In genomic region chr20:31707994-31708744, GRCh38 we compare ENCODE assay signal across 9 cellular contexts. TPM values are rescaled to one million over a fixed set of nuclear protein-coding genes. Genes with fewer than 3 reads are reported as not detected.
DNase-seq lines count a peak whose midpoint lies in the region; ATAC-seq lines count a peak whose summit lies in the region.
"Had no signal": no experiment of that assay in that cellular context is flagged by ENCODE, and none has a peak within 500 bp of the region (broad histone marks: within the 10 kb centered on the region; RNA-seq: fewer than 3 reads in every experiment).

No MANE protein-coding gene starts in this region.

- H3K4me3 ChIP-seq in mucosa of rectum (ENCODE audit: low read length in 2 of 2): no peak overlapping the region

- peak overlapping the region; percentile 2 to 42 for H3K9ac ChIP-seq in mucosa of rectum (ENCODE audit: low read depth in 1 of 2, low read length in 2 of 2)

- peaks cover 58% of the 10 kb centered on the region for H3K36me3 Mint-ChIP-seq in activated naive CD8-positive, alpha-beta T cell treated with anti-CD3 and anti-CD28 coated beads, Interleukin-2, amount 10 ng/mL, durations not matched to agents 7 days and 5 days

- peak overlapping the region; percentile 69 to 79 for H3K27ac ChIP-seq in mucosa of rectum (ENCODE audit: low read depth in 2 of 2, low read length in 2 of 2)

- ATAC-seq in activated naive CD8-positive, alpha-beta T cell treated with anti-CD3 and anti-CD28 coated beads, Interleukin-2, amount 10 ng/mL, durations not matched to agents 7 days and 5 days (ENCODE audit: low read depth): no peak
- no peak for ATAC-seq in GM21423 (IDR thresholded peaks at IDR 0.05; ENCODE audit: unreplicated experiment)
- no peak for ATAC-seq in HG03039 (IDR thresholded peaks at IDR 0.05; ENCODE audit: unreplicated experiment)
- ATAC-seq in HG03025 (IDR thresholded peaks at IDR 0.05; ENCODE audit: low FRiP score, unreplicated experiment): no peak

- peaks cover 57% of the 10 kb centered on the region for H3K4me1 Mint-ChIP-seq in activated naive CD8-positive, alpha-beta T cell treated with anti-CD3 and anti-CD28 coated beads, Interleukin-2, amount 10 ng/mL, durations not matched to agents 7 days and 5 days

- H3K9me3 ChIP-seq in mucosa of rectum (ENCODE audit: control insufficient read depth in 2 of 2, low read length in 2 of 2): no peaks in the 10 kb centered on the region

- no peaks in the 10 kb centered on the region for H3K27me3 Mint-ChIP-seq in activated naive CD8-positive, alpha-beta T cell treated with anti-CD3 and anti-CD28 coated beads, Interleukin-2, amount 10 ng/mL, durations not matched to agents 7 days and 5 days
- H3K27me3 Mint-ChIP-seq: memory B cell had no signal

- H3K36me3 ChIP-seq in mucosa of rectum (ENCODE audit: control insufficient read depth in 2 of 2, insufficient read depth in 2 of 2, low read length in 2 of 2): peaks cover 17 to 25% of the 10 kb centered on the region in 2 donors

- no peaks in the 10 kb centered on the region for H3K27me3 ChIP-seq in mucosa of rectum (ENCODE audit: control insufficient read depth in 2 of 2, insufficient read depth in 2 of 2, low read length in 2 of 2)

- DNase-seq in DMS 273 treated with DMSO at 0.1 percent for 48 hours (lab: John Stamatoyannopoulos, UW) (peak; percentile 65), NCI-H2029 treated with DMSO at 0.1 percent for 48 hours (lab: John Stamatoyannopoulos, UW) (peak; percentile 82), NCI-H446 (lab: John Stamatoyannopoulos, UW) (no peak)
- no peak for DNase-seq in activated naive CD8-positive, alpha-beta T cell treated with anti-CD3 and anti-CD28 coated beads, Interleukin-2, amount 10 ng/mL, durations not matched to agents 7 days and 5 days

- peaks cover 60 to 68% of the 10 kb centered on the region in 2 donors for H3K4me1 ChIP-seq in mucosa of rectum (ENCODE audit: control insufficient read depth in 2 of 2, insufficient read depth in 2 of 2, low read length in 2 of 2)

- H3K4me3 Mint-ChIP-seq in activated naive CD8-positive, alpha-beta T cell treated with anti-CD3 and anti-CD28 coated beads, Interleukin-2, amount 10 ng/mL, durations not matched to agents 7 days and 5 days: no peak overlapping the region
- H3K4me3 Mint-ChIP-seq: memory B cell had no signal

- no peaks in the 10 kb centered on the region for H3K9me3 Mint-ChIP-seq in activated naive CD8-positive, alpha-beta T cell treated with anti-CD3 and anti-CD28 coated beads, Interleukin-2, amount 10 ng/mL, durations not matched to agents 7 days and 5 days
- H3K9me3 Mint-ChIP-seq: memory B cell had no signal

- POLR2A ChIA-PET in activated naive CD8-positive, alpha-beta T cell treated with anti-CD3 and anti-CD28 coated beads, Interleukin-2, amount 10 ng/mL, durations not matched to agents 7 days and 5 days (lab: Charles Lee): interaction anchor here (1.3 to 2.2 kb wide), 3 partner anchors 11 to 34 kb away, joined by 4 to 7 read pairs (median 4); partner anchors contain the start of gene BCL2L1

- H3K27ac Mint-ChIP-seq in activated naive CD8-positive, alpha-beta T cell treated with anti-CD3 and anti-CD28 coated beads, Interleukin-2, amount 10 ng/mL, durations not matched to agents 7 days and 5 days: peak overlapping the region; percentile 30
- H3K27ac Mint-ChIP-seq: memory B cell had no signal

RNA-seq across cellular contexts. Expression of gene BCL2L1, which starts 14.5 kb away (rescaled TPM):
- total RNA-seq in activated naive CD8-positive, alpha-beta T cell treated with anti-CD3 and anti-CD28 coated beads, Interleukin-2, amount 10 ng/mL, durations not matched to agents 7 days and 5 days: 10 to 100 TPM; 61.7 to 64.5 TPM

RNA-seq across cellular contexts. Expression of gene TPX2, which starts 30.9 kb away (rescaled TPM):
- 100 to 1,000 TPM; 111 to 114 TPM for total RNA-seq in activated naive CD8-positive, alpha-beta T cell treated with anti-CD3 and anti-CD28 coated beads, Interleukin-2, amount 10 ng/mL, durations not matched to agents 7 days and 5 days

Comparison
In these comparisons a context has a peak if more than half of its experiments do, and no peak if none do; other contexts are left out.
1. DNase-seq: peak in DMS 273 treated with DMSO at 0.1 percent for 48 hours (single experiment) and NCI-H2029 treated with DMSO at 0.1 percent for 48 hours (single experiment); none in activated naive CD8-positive, alpha-beta T cell treated with anti-CD3 and anti-CD28 coated beads, Interleukin-2, amount 10 ng/mL, durations not matched to agents 7 days and 5 days (single experiment) and NCI-H446 (0 of 2).